28 cellular contexts compared by ENCODE assay signal in the genomic region with DNA sequence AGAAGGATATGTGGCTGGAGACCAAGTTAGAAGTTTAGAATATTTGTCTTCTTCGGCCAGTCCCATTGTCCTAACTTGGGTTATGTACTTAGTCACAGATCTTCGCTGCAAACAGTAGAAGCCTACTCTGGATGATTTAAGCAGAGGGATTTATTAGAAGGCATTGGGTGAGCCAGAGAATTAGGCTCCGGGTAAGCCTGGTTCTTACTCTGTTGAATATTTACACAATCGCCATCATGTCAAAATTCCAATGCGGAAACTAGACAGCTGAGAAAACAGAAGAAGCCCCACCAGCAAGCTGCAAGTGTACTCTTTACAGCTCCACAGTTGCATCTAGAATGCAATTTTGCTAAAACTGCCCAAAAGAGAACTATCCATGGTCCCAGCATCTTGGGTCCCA.
"Had no signal": no experiment of that assay in that cellular context is flagged by ENCODE, and none has a peak within 500 bp of the region (broad histone marks: within the 10 kb centered on the region; RNA-seq: fewer than 3 reads in every experiment).

No MANE protein-coding gene starts in this region.

- H3K27ac Mint-ChIP-seq: stimulated activated effector memory CD8-positive, alpha-beta T cell treated with anti-CD3 and anti-CD28 coated beads, Interleukin-12 subunit alpha, Interleukin-12 subunit beta, amount 100 ng/mL, for 72 hours; stimulated activated memory B cell treated with anti-CD40 and anti-IgM and Interleukin-4, amounts not matched to agents 10 μg/mL and 1 μg/mL and 100 μg/mL, for 72 hours; stimulated activated naive B cell treated with anti-CD40 and anti-IgM and Interleukin-4, amounts not matched to agents 10 μg/mL and 1 μg/mL and 100 μg/mL, for 72 hours; stimulated activated naive CD8-positive, alpha-beta T cell treated with anti-CD3 and anti-CD28 coated beads, Interleukin-15, amount 100 ng/mL, for 72 hours; stimulated activated naive CD8-positive, alpha-beta T cell treated with anti-CD3 and anti-CD28 coated beads, Interleukin-15, Interleukin-2, amounts not matched to agents 100 ng/mL and 50 ng/mL, for 24 hours; type B pancreatic cell had no signal

- H3K4me1 ChIP-seq: stomach, suprapubic skin, testis, thyroid gland, tibial artery, tibial nerve, transverse colon, upper lobe of left lung, upper lobe of right lung, uterus, vagina had no signal

- H3K9me3 ChIP-seq: stomach, suprapubic skin, testis, thoracic aorta, thyroid gland, tibial artery, tibial nerve, transverse colon, upper lobe of left lung, upper lobe of right lung, uterus, vagina had no signal

- H3K4me3 ChIP-seq: stomach, suprapubic skin, testis, thoracic aorta, thyroid gland, tibial artery, tibial nerve, transverse colon, upper lobe of left lung, upper lobe of right lung, uterus, vagina had no signal

- H3K9me3 Mint-ChIP-seq: stimulated activated effector memory CD8-positive, alpha-beta T cell treated with anti-CD3 and anti-CD28 coated beads, Interleukin-12 subunit alpha, Interleukin-12 subunit beta, amount 100 ng/mL, for 72 hours; stimulated activated naive CD8-positive, alpha-beta T cell treated with anti-CD3 and anti-CD28 coated beads, Interleukin-15, amount 100 ng/mL, for 72 hours; stimulated activated naive CD8-positive, alpha-beta T cell treated with anti-CD3 and anti-CD28 coated beads, Interleukin-15, Interleukin-2, amounts not matched to agents 100 ng/mL and 50 ng/mL, for 24 hours had no signal

- H3K27ac ChIP-seq: stomach, suprapubic skin, testis, thoracic aorta, thyroid gland, tibial artery, tibial nerve, transverse colon, upper lobe of left lung, upper lobe of right lung, uterus, vagina had no signal

- DNase-seq: stimulated activated CD4-positive, alpha-beta T cell treated with anti-CD3 and anti-CD28 coated beads, Interleukin-2, amount 100 ng/mL, for 48 hours; stimulated activated CD4-positive, alpha-beta T cell treated with anti-CD3 and anti-CD28 coated beads, Interleukin-4, amount 100 ng/mL, for 1 hour; stimulated activated CD4-positive, alpha-beta T cell treated with anti-CD3 and anti-CD28 coated beads, Interleukin-4, amount 100 ng/mL, for 24 hours; stimulated activated CD4-positive, alpha-beta T cell treated with anti-CD3 and anti-CD28 coated beads, Interleukin-4, amount 100 ng/mL, for 4 hours; stimulated activated CD8-positive, alpha-beta memory T cell treated with anti-CD3 and anti-CD28 coated beads, Interleukin-4, amount 100 ng/mL, for 48 hours; stimulated activated naive B cell treated with anti-CD40 and anti-IgM and Interleukin-4, amounts not matched to agents 10 μg/mL and 1 μg/mL and 100 μg/mL, for 72 hours; stimulated activated naive CD4-positive, alpha-beta T cell; stimulated activated naive CD4-positive, alpha-beta T cell treated with Interleukin-2 at 50 U/mL for 16 hours; stimulated activated naive CD8-positive, alpha-beta T cell treated with anti-CD3 and anti-CD28 coated beads, Interleukin-15, amount 100 ng/mL, for 72 hours; stimulated activated naive CD8-positive, alpha-beta T cell treated with anti-CD3 and anti-CD28 coated beads, Interleukin-15, Interleukin-2, amounts not matched to agents 100 U/mL and 50 U/mL, for 24 hours; stomach; substantia nigra; testis; thyroid gland; tibial artery; transverse colon; trophoblast cell; upper lobe of left lung; upper lobe of right lung; uterus had no signal

- H3K4me3 Mint-ChIP-seq: stimulated activated effector memory CD8-positive, alpha-beta T cell treated with anti-CD3 and anti-CD28 coated beads, Interleukin-12 subunit alpha, Interleukin-12 subunit beta, amount 100 ng/mL, for 72 hours; stimulated activated memory B cell treated with anti-CD40 and anti-IgM and Interleukin-4, amounts not matched to agents 10 μg/mL and 1 μg/mL and 100 μg/mL, for 72 hours; stimulated activated naive B cell treated with anti-CD40 and anti-IgM and Interleukin-4, amounts not matched to agents 10 μg/mL and 1 μg/mL and 100 μg/mL, for 72 hours; stimulated activated naive CD8-positive, alpha-beta T cell treated with anti-CD3 and anti-CD28 coated beads, Interleukin-15, amount 100 ng/mL, for 72 hours; stimulated activated naive CD8-positive, alpha-beta T cell treated with anti-CD3 and anti-CD28 coated beads, Interleukin-15, Interleukin-2, amounts not matched to agents 100 ng/mL and 50 ng/mL, for 24 hours; type B pancreatic cell had no signal

- H3K36me3 ChIP-seq: stomach, suprapubic skin, thoracic aorta, thyroid gland, tibial artery, tibial nerve, transverse colon, upper lobe of left lung, upper lobe of right lung, uterus, vagina had no signal

- H3K4me1 Mint-ChIP-seq: stimulated activated effector memory CD8-positive, alpha-beta T cell treated with anti-CD3 and anti-CD28 coated beads, Interleukin-12 subunit alpha, Interleukin-12 subunit beta, amount 100 ng/mL, for 72 hours; stimulated activated memory B cell treated with anti-CD40 and anti-IgM and Interleukin-4, amounts not matched to agents 10 μg/mL and 1 μg/mL and 100 μg/mL, for 72 hours; stimulated activated naive B cell treated with anti-CD40 and anti-IgM and Interleukin-4, amounts not matched to agents 10 μg/mL and 1 μg/mL and 100 μg/mL, for 72 hours; stimulated activated naive CD8-positive, alpha-beta T cell treated with anti-CD3 and anti-CD28 coated beads, Interleukin-15, amount 100 ng/mL, for 72 hours had no signal

- H3K27me3 Mint-ChIP-seq: stimulated activated memory B cell treated with anti-CD40 and anti-IgM and Interleukin-4, amounts not matched to agents 10 μg/mL and 1 μg/mL and 100 μg/mL, for 72 hours; stimulated activated naive B cell treated with anti-CD40 and anti-IgM and Interleukin-4, amounts not matched to agents 10 μg/mL and 1 μg/mL and 100 μg/mL, for 72 hours; stimulated activated naive CD8-positive, alpha-beta T cell treated with anti-CD3 and anti-CD28 coated beads, Interleukin-15, amount 100 ng/mL, for 72 hours; stimulated activated naive CD8-positive, alpha-beta T cell treated with anti-CD3 and anti-CD28 coated beads, Interleukin-15, Interleukin-2, amounts not matched to agents 100 ng/mL and 50 ng/mL, for 24 hours; type B pancreatic cell had no signal

- H3K27me3 ChIP-seq: stomach, suprapubic skin, testis, thyroid gland, tibial artery, tibial nerve, transverse colon, upper lobe of left lung, upper lobe of right lung, uterus, vagina had no signal

- H3K36me3 Mint-ChIP-seq: stimulated activated effector memory CD8-positive, alpha-beta T cell treated with anti-CD3 and anti-CD28 coated beads, Interleukin-12 subunit alpha, Interleukin-12 subunit beta, amount 100 ng/mL, for 72 hours; stimulated activated memory B cell treated with anti-CD40 and anti-IgM and Interleukin-4, amounts not matched to agents 10 μg/mL and 1 μg/mL and 100 μg/mL, for 72 hours; stimulated activated naive B cell treated with anti-CD40 and anti-IgM and Interleukin-4, amounts not matched to agents 10 μg/mL and 1 μg/mL and 100 μg/mL, for 72 hours; type B pancreatic cell had no signal
